27 cellular contexts compared by ENCODE assay signal in the genomic region with DNA sequence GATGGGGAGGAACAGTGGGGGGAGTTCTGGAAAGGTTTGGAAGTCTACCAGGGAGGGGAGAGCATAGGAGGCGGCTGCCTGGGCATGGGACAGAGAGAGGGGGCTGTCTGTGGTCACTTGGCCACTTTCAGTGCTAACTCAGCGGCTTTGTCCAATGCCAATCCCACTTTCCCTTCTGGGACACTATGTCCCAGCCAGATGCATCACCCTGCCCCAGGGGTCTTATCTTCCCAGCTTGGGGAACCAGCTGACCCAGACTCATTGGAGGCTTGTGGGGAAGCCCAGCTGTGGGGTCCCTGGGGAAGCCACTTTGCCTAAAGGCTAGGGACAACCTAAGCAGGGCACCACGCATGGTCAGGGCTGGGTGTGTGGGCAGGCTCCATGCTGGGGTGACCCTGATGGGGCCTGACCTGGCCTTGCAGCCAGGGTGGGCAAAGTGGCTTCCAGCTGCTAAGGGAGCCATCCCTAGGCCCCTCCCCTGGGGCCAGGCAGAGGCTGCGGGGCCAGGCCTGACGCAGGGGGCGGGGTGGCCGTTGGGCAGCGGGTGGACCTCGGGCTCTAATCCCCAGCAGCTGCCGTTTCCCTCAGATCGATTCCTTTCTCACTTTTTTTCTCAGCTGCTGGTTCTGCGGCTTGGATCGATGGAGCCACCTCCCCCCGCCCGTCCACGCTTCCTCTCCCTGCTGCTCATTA. TPM values are rescaled to one million over a fixed set of nuclear protein-coding genes. Genes with fewer than 3 reads are reported as not detected.
DNase-seq lines count a peak whose midpoint lies in the region; ATAC-seq and TF ChIP-seq lines count a peak whose summit lies in the region.
"Had no signal": no experiment of that assay in that cellular context is flagged by ENCODE, and none has a peak within 500 bp of the region (broad histone marks: within the 10 kb centered on the region; RNA-seq: fewer than 3 reads in every experiment).

No MANE protein-coding gene starts in this region.

- no peak overlapping the region for H3K23ac ChIP-seq in IMR-90 (ENCODE audit: low read depth, low read length)

- H3K36me3 ChIP-seq in BLaER1: no peaks in the 10 kb centered on the region
- H3K36me3 ChIP-seq in IMR-90 (ENCODE audit: control insufficient read depth, insufficient read depth, low read length): 0 out of 2 replicates have a peak, but pooled peaks cover 1% of the 10 kb centered on the region
- H3K36me3 ChIP-seq in transverse colon: no peaks in the 10 kb centered on the region
- H3K36me3 ChIP-seq: ascending aorta, heart right ventricle, thoracic aorta had no signal

- WGBS in IMR-90 (ENCODE audit: extremely low coverage in 2 of 2, insufficient read length in 1 of 2), 2 experiments: 24% methylated on average over 5 of the region's 16 CpGs; no CpG with 5 or more reads in 1 of the 2 experiments
- WGBS in transverse colon (ENCODE audit: low coverage in 1 of 2), 2 donors: 31 to 40% methylated on average over 4 to 14 of the region's 16 CpGs

- TF ChIP-seq POLR2A in IMR-90 (IDR thresholded peaks at IDR 0.05; ENCODE audit: low read depth, low read length) (no peak), transverse colon (IDR thresholded peaks at IDR 0.05) (no peak)

- H3K18ac ChIP-seq in IMR-90 (ENCODE audit: low read depth, low read length): no peak overlapping the region

- H2BK15ac ChIP-seq in IMR-90 (ENCODE audit: low read depth, low read length): no peak overlapping the region

- H3K56ac ChIP-seq in IMR-90 (ENCODE audit: extremely low read depth, insufficient read depth, low read length): no peak overlapping the region

- H4K8ac ChIP-seq in IMR-90 (ENCODE audit: low read depth in 2 of 2, low read length in 2 of 2): no peak overlapping the region

- H3K4me1 ChIP-seq in BLaER1: peaks cover 97% of the 10 kb centered on the region
- H3K4me1 ChIP-seq in IMR-90 (ENCODE audit: control insufficient read depth, insufficient read depth, low read length): peaks cover 8% of the 10 kb centered on the region; the same call in 1 of the 2 replicates
- H3K4me1 ChIP-seq in transverse colon: peaks cover 6 to 18% (median 13%) of the 10 kb centered on the region in 4 donors

- peak overlapping the region; percentile 75; the same call in 1 of the 2 replicates for H3K27ac ChIP-seq in BLaER1
- H3K27ac ChIP-seq in IMR-90 (ENCODE audit: insufficient read depth, low read length): no peak overlapping the region
- H3K27ac ChIP-seq in transverse colon: no peak overlapping the region
- H3K27ac ChIP-seq: ascending aorta, heart right ventricle, thoracic aorta had no signal

- no peak for TF ChIP-seq EP300 in transverse colon (IDR thresholded peaks at IDR 0.05; ENCODE audit: low read depth)

- no peak overlapping the region for H3K14ac ChIP-seq in IMR-90 (replicated peaks; ENCODE audit: low read depth, low read length)

- CTCF ChIA-PET in IMR-90 (lab: Yijun Ruan, JAX): interaction anchor here (1.4 to 1.6 kb wide), 3 partner anchors 9 to 110 kb away, joined by 4 to 6 read pairs (median 5); no protein-coding TSS in a partner anchor

- H2BK120ac ChIP-seq in IMR-90 (ENCODE audit: low read depth, low read length): no peak overlapping the region

- H3K4me1 Mint-ChIP-seq in brain: peaks cover 97% of the 10 kb centered on the region
- peaks cover 61% of the 10 kb centered on the region for H3K4me1 Mint-ChIP-seq in neural crest cell

- POLR2A ChIA-PET in IMR-90 (lab: Charles Lee; ENCODE audit: unreplicated experiment): no interaction called here

- DNase-seq in IMR-90 (no peak), neural crest cell (ENCODE audit: low read depth, low spot score) (no peak), hippocampal formation (lab: John Stamatoyannopoulos, UW) (no peak), transverse colon (no peak)
- DNase-seq: activated CD4-positive, alpha-beta memory T cell treated with anti-CD3 and anti-CD28 coated beads, Interleukin-2, amount 10 ng/mL, durations not matched to agents 7 days and 5 days; activated CD4-positive, CD25-positive, alpha-beta regulatory T cell treated with anti-CD3 and anti-CD28 coated beads, Interleukin-2, amount 50 U/mL, for 72 hours; activated naive CD8-positive, alpha-beta T cell treated with anti-CD3 and anti-CD28 coated beads for 36 hours; heart right ventricle; left colon; NCI-H2029 treated with DMSO at 0.1 percent for 48 hours; NCI-H446; SIG-M5; stimulated activated CD4-positive, alpha-beta T cell treated with anti-CD3 and anti-CD28 coated beads, Interleukin-12 subunit alpha, Interleukin-12 subunit beta, amount 100 ng/mL, for 4 hours; stimulated activated CD4-positive, alpha-beta T cell treated with anti-CD3 and anti-CD28 coated beads, Interleukin-4, amount 100 ng/mL, for 4 hours; stimulated activated naive CD8-positive, alpha-beta T cell treated with anti-CD3 and anti-CD28 coated beads, Interleukin-15, Interleukin-2, amounts not matched to agents 100 U/mL and 50 U/mL, for 24 hours; T-cell had no signal

- BruUV-seq in IMR-90 (replicated peaks; lab: Mats Ljungman, UMichigan): no TSS peak

- H3K9me1 ChIP-seq in IMR-90 (ENCODE audit: insufficient read depth, low read length): no peaks in the 10 kb centered on the region

- H3K36me3 Mint-ChIP-seq in brain: no peaks in the 10 kb centered on the region
- no peaks in the 10 kb centered on the region for H3K36me3 Mint-ChIP-seq in neural crest cell (ENCODE audit: low read depth)
- H3K36me3 Mint-ChIP-seq: activated naive CD8-positive, alpha-beta T cell treated with anti-CD3 and anti-CD28 coated beads for 36 hours; memory B cell had no signal

- H3K9ac ChIP-seq in BLaER1 (no peak overlapping the region; the same call in 1 of the 2 replicates), IMR-90 (ENCODE audit: low read depth, low read length) (no peak overlapping the region)

- no peak overlapping the region for H4K5ac ChIP-seq in IMR-90 (ENCODE audit: low read depth, low read length)

- no peak overlapping the region for H2BK20ac ChIP-seq in IMR-90 (ENCODE audit: low read depth, low read length)

- in situ Hi-C loops in IMR-90 (cut with MboI; ENCODE audit: low sequenced_read_pairs) (no loop called here), transverse colon (cut with MboI; ENCODE audit: low pct_ligation_motif_present in 1 of 4, low pct_unique_long_range_greater_than_20kb in 1 of 4, low sequenced_read_pairs in 3 of 4) (no loop called here)

- no peaks in the 10 kb centered on the region for H3K27me3 ChIP-seq in BLaER1
- peaks cover 73% of the 10 kb centered on the region for H3K27me3 ChIP-seq in IMR-90 (ENCODE audit: control insufficient read depth, insufficient read depth, low read length)
- peaks cover 77% of the 10 kb centered on the region for H3K27me3 ChIP-seq in transverse colon

- H4K91ac ChIP-seq in IMR-90 (ENCODE audit: insufficient read depth, low read depth, low read length): no peak overlapping the region

- TF ChIP-seq CTCF in IMR-90 (conservative IDR thresholded peaks at IDR 0.05; ENCODE audit: low read depth, low read length): no peak
- TF ChIP-seq CTCF in brain (conservative IDR thresholded peaks at IDR 0.05): no peak
- TF ChIP-seq CTCF in neural crest cell (conservative IDR thresholded peaks at IDR 0.05): no peak
- TF ChIP-seq CTCF in transverse colon (IDR thresholded peaks at IDR 0.05): no peak

- no peak overlapping the region for H2AK9ac ChIP-seq in IMR-90 (replicated peaks; ENCODE audit: low read depth, low read length, poor library complexity)

- no peaks in the 10 kb centered on the region for H3K79me1 ChIP-seq in IMR-90 (ENCODE audit: low read depth in 1 of 2, low read length in 2 of 2)

- peak overlapping the region in 2 of 5 experiments; percentile 69 to 78 for H3K4me3 Mint-ChIP-seq in brain
- H3K4me3 Mint-ChIP-seq in neural crest cell: peak overlapping the region; percentile 56
- H3K4me3 Mint-ChIP-seq: activated CD4-positive, alpha-beta memory T cell treated with anti-CD3 and anti-CD28 coated beads, Interleukin-2, amount 10 ng/mL, durations not matched to agents 7 days and 5 days; activated naive CD8-positive, alpha-beta T cell treated with anti-CD3 and anti-CD28 coated beads for 36 hours; memory B cell had no signal

- H3K9me3 ChIP-seq in BLaER1: no peaks in the 10 kb centered on the region
- H3K9me3 ChIP-seq in IMR-90 (ENCODE audit: control insufficient read depth, insufficient read depth, low read length): no peaks in the 10 kb centered on the region
- H3K9me3 ChIP-seq in transverse colon: no peaks in the 10 kb centered on the region
- H3K9me3 ChIP-seq: ascending aorta, heart right ventricle, thoracic aorta had no signal

- H2AK5ac ChIP-seq in IMR-90 (ENCODE audit: low read depth, low read length): no peak overlapping the region

- H2AFZ ChIP-seq in IMR-90 (replicated peaks; ENCODE audit: low read length, poor library complexity): peak overlapping the region; percentile 10

- H3K27me3 Mint-ChIP-seq in brain: peaks cover 9% of the 10 kb centered on the region
- peaks cover 53% of the 10 kb centered on the region for H3K27me3 Mint-ChIP-seq in neural crest cell (ENCODE audit: low read depth)

- H4K20me1 ChIP-seq in BLaER1 (no peaks in the 10 kb centered on the region), IMR-90 (ENCODE audit: insufficient read depth, low read length) (no peaks in the 10 kb centered on the region)

- no peak overlapping the region for H2BK5ac ChIP-seq in IMR-90 (ENCODE audit: low read depth, low read length, poor library complexity, severe bottlenecking)

- H3K4ac ChIP-seq in IMR-90 (ENCODE audit: low read depth, low read length): no peak overlapping the region

- dilution Hi-C loops in IMR-90 (cut with HindIII; ENCODE audit: low sequenced_read_pairs, unreplicated experiment): no loop called here

- peak overlapping the region; percentile 51 for H3K4me3 ChIP-seq in BLaER1
- no peak overlapping the region for H3K4me3 ChIP-seq in IMR-90 (ENCODE audit: insufficient read depth, low read depth, low read length)
- no peak overlapping the region for H3K4me3 ChIP-seq in transverse colon
- H3K4me3 ChIP-seq: ascending aorta, heart right ventricle, thoracic aorta had no signal

- H3K27ac Mint-ChIP-seq in brain: peak overlapping the region; percentile 69 to 96 (median 87)
- H3K27ac Mint-ChIP-seq in neural crest cell (ENCODE audit: unreplicated experiment): no peak overlapping the region
- H3K27ac Mint-ChIP-seq: activated naive CD8-positive, alpha-beta T cell treated with anti-CD3 and anti-CD28 coated beads for 36 hours; memory B cell had no signal

- intact Hi-C loops in IMR-90 (cut with micrococcal nuclease): no loop called here
- intact Hi-C loops in transverse colon (cut with DNase I; ENCODE audit: low total_unique reads): no loop called here

- no peak for TF ChIP-seq RAD21 in IMR-90 (IDR thresholded peaks at IDR 0.05; ENCODE audit: low read length)

- ATAC-seq in IMR-90 (ENCODE audit: low read depth) (no peak), GM18868 (IDR thresholded peaks at IDR 0.05; ENCODE audit: unreplicated experiment) (no peak), HG03039 (IDR thresholded peaks at IDR 0.05; ENCODE audit: unreplicated experiment) (no peak)
- ATAC-seq: heart right ventricle; left colon; stimulated activated naive CD8-positive, alpha-beta T cell treated with anti-CD3 and anti-CD28 coated beads, Interleukin-15, Interleukin-2, amounts not matched to agents 100 U/mL and 50 U/mL, for 24 hours; T-cell had no signal

- H3K9me3 Mint-ChIP-seq in brain (no peaks in the 10 kb centered on the region), neural crest cell (no peaks in the 10 kb centered on the region)
- H3K9me3 Mint-ChIP-seq: activated CD4-positive, alpha-beta memory T cell treated with anti-CD3 and anti-CD28 coated beads, Interleukin-2, amount 10 ng/mL, durations not matched to agents 7 days and 5 days; activated naive CD8-positive, alpha-beta T cell treated with anti-CD3 and anti-CD28 coated beads for 36 hours; memory B cell; T-cell had no signal

- H3K4me2 ChIP-seq in BLaER1 (peak overlapping the region; percentile 98), IMR-90 (ENCODE audit: low read depth, low read length) (no peak overlapping the region)

RNA-seq across cellular contexts. Expression of gene ASIC4, which starts 1.6 kb away (rescaled TPM):
- total RNA-seq in IMR-90 (2012; rRNA removed): not detected in 2 replicates
- polyA plus RNA-seq in IMR-90 (2012; rRNA removed): 0.10 TPM in 1 of 2 replicates, not detected in the other
- not detected in 2 replicates for polyA plus RNA-seq in IMR-90 (2012; cell fraction: cytosol; rRNA removed)
- 0.16 and 0.33 TPM in 2 replicates for polyA plus RNA-seq in IMR-90 (2012; cell fraction: nucleus; rRNA removed; ENCODE audit: low replicate concordance)
- polyA plus RNA-seq in brain (ENCODE audit: insufficient read depth, low read depth, low replicate concordance): 1.2 TPM
- total RNA-seq in neural crest cell: 1.0 and 1.5 TPM in 2 replicates
- not detected for total RNA-seq in transverse colon
- total RNA-seq: activated naive CD8-positive, alpha-beta T cell treated with anti-CD3 and anti-CD28 coated beads for 36 hours; ascending aorta; dermis microvascular lymphatic vessel endothelial cell; left colon; LHCN-M2; osteoblast had no signal
- polyA plus RNA-seq: AG04450, heart right ventricle had no signal

RNA-seq across cellular contexts. Expression of gene GMPPA, which starts 14.0 kb away (rescaled TPM):
- total RNA-seq in IMR-90 (2012; rRNA removed) (93.0 and 103 TPM in 2 replicates), neural crest cell (24.3 and 26.1 TPM in 2 replicates), transverse colon (10 to 100 TPM; 25.1 to 41.1 (median 36.4) TPM)
- polyA plus RNA-seq in IMR-90 (2012; rRNA removed) (124 and 134 TPM in 2 replicates), brain (ENCODE audit: insufficient read depth, low read depth, low replicate concordance) (22.0 TPM)
- polyA plus RNA-seq in IMR-90 (2012; cell fraction: cytosol; rRNA removed): 73.7 and 110 TPM in 2 replicates
- polyA plus RNA-seq in IMR-90 (2012; cell fraction: nucleus; rRNA removed; ENCODE audit: low replicate concordance): 322 and 367 TPM in 2 replicates

RNA-seq across cellular contexts. Expression of gene CHPF, which starts 30.9 kb away (rescaled TPM):
- total RNA-seq in IMR-90 (2012; rRNA removed): 24.0 and 27.2 TPM in 2 replicates
- polyA plus RNA-seq in IMR-90 (2012; rRNA removed): 115 and 147 TPM in 2 replicates
- polyA plus RNA-seq in IMR-90 (2012; cell fraction: cytosol; rRNA removed): 108 and 204 TPM in 2 replicates
- 37.3 and 118 TPM in 2 replicates for polyA plus RNA-seq in IMR-90 (2012; cell fraction: nucleus; rRNA removed; ENCODE audit: low replicate concordance)
- 41.6 TPM for polyA plus RNA-seq in brain (ENCODE audit: insufficient read depth, low read depth, low replicate concordance)
- total RNA-seq in neural crest cell: 27.0 and 30.0 TPM in 2 replicates
- 10 to 100 TPM; 21.1 to 58.2 (median 52.1) TPM for total RNA-seq in transverse colon

RNA-seq across cellular contexts. Expression of gene TMEM198, which starts 31.2 kb away (rescaled TPM):
- total RNA-seq in IMR-90 (2012; rRNA removed): under 0.01 and 0.18 TPM in 2 replicates
- polyA plus RNA-seq in IMR-90 (2012; rRNA removed): 2.2 and 3.0 TPM in 2 replicates
- polyA plus RNA-seq in IMR-90 (2012; cell fraction: cytosol; rRNA removed): 0.81 and 1.3 TPM in 2 replicates
- polyA plus RNA-seq in IMR-90 (2012; cell fraction: nucleus; rRNA removed; ENCODE audit: low replicate concordance): 20.2 and 40.5 TPM in 2 replicates
- polyA plus RNA-seq in brain (ENCODE audit: insufficient read depth, low read depth, low replicate concordance): 23.1 TPM
- total RNA-seq in neural crest cell: 15.7 and 16.4 TPM in 2 replicates
- total RNA-seq in transverse colon: 1 to 10 TPM in 3 of 4 donors, not detected in 1; 1.1 to 4.4 (median 1.2) TPM
- total RNA-seq: dermis microvascular lymphatic vessel endothelial cell had no signal

RNA-seq across cellular contexts. Expression of gene OBSL1, which starts 58.7 kb away (rescaled TPM):
- total RNA-seq in IMR-90 (2012; rRNA removed): 21.4 and 21.5 TPM in 2 replicates
- polyA plus RNA-seq in IMR-90 (2012; rRNA removed): 51.2 and 51.8 TPM in 2 replicates
- 55.5 and 61.7 TPM in 2 replicates for polyA plus RNA-seq in IMR-90 (2012; cell fraction: cytosol; rRNA removed)
- 203 and 301 TPM in 2 replicates for polyA plus RNA-seq in IMR-90 (2012; cell fraction: nucleus; rRNA removed; ENCODE audit: low replicate concordance)
- polyA plus RNA-seq in brain (ENCODE audit: insufficient read depth, low read depth, low replicate concordance): 91.4 TPM
- 122 and 123 TPM in 2 replicates for total RNA-seq in neural crest cell
- total RNA-seq in transverse colon: 10 to 100 TPM; 18.1 to 57.2 (median 19.0) TPM
- total RNA-seq: activated CD4-positive, alpha-beta memory T cell treated with anti-CD3 and anti-CD28 coated beads, Interleukin-2, amount 10 ng/mL, durations not matched to agents 7 days and 5 days had no signal
